In the genomic region with DNA sequence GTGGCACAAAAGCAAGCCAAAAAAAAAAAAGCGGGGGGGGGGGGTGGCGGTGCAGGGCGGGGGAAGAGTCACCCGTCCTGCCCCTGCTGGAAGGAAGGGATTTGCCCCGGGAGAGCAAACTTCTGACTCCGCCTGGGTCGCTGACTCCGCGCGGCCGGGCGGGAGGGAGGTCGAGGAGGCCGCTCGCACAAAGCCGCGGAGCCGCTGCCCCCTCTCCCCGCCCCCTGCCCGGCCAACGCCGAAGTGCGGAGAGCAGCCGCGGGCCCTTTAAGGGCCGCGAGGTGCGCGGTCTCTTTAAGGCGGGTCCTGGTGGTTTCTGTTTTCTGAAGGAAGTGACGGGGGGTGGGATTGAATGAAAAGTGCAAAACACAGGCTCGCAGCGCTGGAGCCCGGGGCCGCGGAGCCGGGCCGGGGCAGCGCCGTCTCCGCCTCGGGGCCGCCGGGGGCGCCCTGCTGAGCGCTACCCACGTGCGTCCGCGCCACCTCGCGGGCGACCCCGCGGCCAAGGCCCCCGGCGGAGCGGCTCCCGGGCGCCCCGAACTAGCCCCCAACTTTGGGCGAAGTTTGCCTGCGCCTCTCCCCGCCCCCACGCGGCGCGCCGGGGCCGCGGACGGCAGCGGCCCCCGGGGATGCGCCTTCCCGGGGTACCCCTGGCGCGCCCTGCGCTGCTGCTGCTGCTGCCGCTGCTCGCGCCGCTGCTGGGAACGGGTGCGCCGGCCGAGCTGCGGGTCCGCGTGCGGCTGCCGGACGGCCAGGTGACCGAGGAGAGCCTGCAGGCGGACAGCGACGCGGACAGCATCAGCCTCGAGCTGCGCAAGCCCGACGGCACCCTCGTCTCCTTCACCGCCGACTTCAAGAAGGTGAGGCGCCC, we compare ENCODE assay signal across 8 cellular contexts. TPM values are rescaled to one million over a fixed set of nuclear protein-coding genes. Genes with fewer than 3 reads are reported as not detected.
DNase-seq lines count a peak whose midpoint lies in the region; ATAC-seq and TF ChIP-seq lines count a peak whose summit lies in the region.

A gene (plus strand): TSS at position 382 of the 871 bp plus-strand sequence. CDS start 248 bp downstream, at position 630.

- H3K79me2 ChIP-seq in neural progenitor cell (ENCODE audit: low read depth), result no peaks in the 10 kb centered on the region

- peaks cover 16% of the 10 kb centered on the region for H3F3A ChIP-seq in neural progenitor cell (ENCODE audit: low read depth)

- H3K4me1 Mint-ChIP-seq in neural progenitor cell, result peaks cover 68% of the 10 kb centered on the region

- H3K4me1 ChIP-seq in Panc1 (ENCODE audit: control insufficient read depth, insufficient read depth, low read length) (peaks cover 11% of the 10 kb centered on the region), neural progenitor cell (peaks cover 26% of the 10 kb centered on the region), stomach smooth muscle (ENCODE audit: control insufficient read depth, insufficient read depth, low read length) (peaks cover 39% of the 10 kb centered on the region)

- ATAC-seq in GM19025 (IDR thresholded peaks at IDR 0.05; ENCODE audit: low read depth, unreplicated experiment) (peak; percentile 79), HG03354 (IDR thresholded peaks at IDR 0.05; ENCODE audit: poor library complexity, severe bottlenecking, unreplicated experiment) (peak; percentile 89), Panc1 (peak; percentile 88)

- H4K20me1 ChIP-seq in neural progenitor cell (ENCODE audit: low read depth), result peaks cover 21% of the 10 kb centered on the region

- in situ Hi-C loops in Panc1 (cut with HindIII; ENCODE audit: low pct_unique_long_range_greater_than_20kb, low sequenced_read_pairs), result no loop called here

- peak within 1 kb of the TSS; percentile 94 for H3K4me3 Mint-ChIP-seq in neural progenitor cell

- CTCF ChIA-PET in Panc1 (lab: Charles Lee), result no interaction called here

- intact Hi-C loops in Panc1 (cut with micrococcal nuclease; ENCODE audit: unreplicated experiment), result no loop called here

- peak; percentile 91 for DNase-seq in AG08396 (ENCODE audit: low spot score)
- DNase-seq in Panc1 (ENCODE audit: low read depth, low spot score), result no peak
- DNase-seq in activated gamma-delta T cell (lab: John Stamatoyannopoulos, UW), result peak; percentile 33
- peak; percentile 89 to 93 for DNase-seq in foreskin fibroblast
- peak; percentile 94 for DNase-seq in neural progenitor cell (ENCODE audit: low spot score)

- H3K27me3 ChIP-seq in Panc1 (ENCODE audit: control insufficient read depth, insufficient read depth, low read length) (peaks cover 2% of the 10 kb centered on the region; the same call in 1 of the 2 replicates), neural progenitor cell (peaks cover 100% of the 10 kb centered on the region), stomach smooth muscle (ENCODE audit: control insufficient read depth in 1 of 2, insufficient read depth in 2 of 2, low read length in 2 of 2) (peaks cover 0 to 3% of the 10 kb centered on the region in 2 donors)

- BruUV-seq in Panc1 (replicated peaks; lab: Mats Ljungman, UMichigan), result no TSS peak

- peak within 1 kb of the TSS; percentile 60 for H2AFZ ChIP-seq in neural progenitor cell (replicated peaks)

- H3K27ac ChIP-seq in Panc1 (ENCODE audit: low read length) (no peak within 1 kb of the TSS), neural progenitor cell (no peak within 1 kb of the TSS), stomach smooth muscle (ENCODE audit: low read length) (peak within 1 kb of the TSS; percentile 37)

- H3K27ac Mint-ChIP-seq in neural progenitor cell, result peak within 1 kb of the TSS; percentile 94

- peaks cover 8% of the 10 kb centered on the region for H3K36me3 Mint-ChIP-seq in neural progenitor cell

- no peaks in the 10 kb centered on the region for H3K9me3 ChIP-seq in Panc1 (ENCODE audit: control insufficient read depth, insufficient read depth, low read depth, low read length)
- H3K9me3 ChIP-seq in neural progenitor cell (ENCODE audit: low read depth), result no peaks in the 10 kb centered on the region
- H3K9me3 ChIP-seq in stomach smooth muscle (ENCODE audit: control insufficient read depth in 2 of 2, low read length in 2 of 2), result no peaks in the 10 kb centered on the region

- H3K9me3 Mint-ChIP-seq in neural progenitor cell, result no peaks in the 10 kb centered on the region

- no peaks in the 10 kb centered on the region for H3K36me3 ChIP-seq in Panc1 (ENCODE audit: control insufficient read depth, insufficient read depth, low read length)
- H3K36me3 ChIP-seq in neural progenitor cell, result no peaks in the 10 kb centered on the region
- H3K36me3 ChIP-seq in stomach smooth muscle (ENCODE audit: control insufficient read depth in 2 of 2, insufficient read depth in 2 of 2, low read length in 2 of 2), result no peaks in the 10 kb centered on the region

- peaks cover 21% of the 10 kb centered on the region for H3K27me3 Mint-ChIP-seq in neural progenitor cell (ENCODE audit: insufficient read depth, low read depth)

- POLR2A ChIA-PET in Panc1 (lab: Charles Lee), result interaction anchor here (0.6 kb wide), 1 partner anchor 734 kb away, joined by 3 read pairs; no protein-coding TSS in a partner anchor

- peak within 1 kb of the TSS; percentile 85 for H3K4me2 ChIP-seq in neural progenitor cell

- TF ChIP-seq CTCF in Panc1 (IDR thresholded peaks at IDR 0.05), result no peak; the same call in 1 of the 2 replicates
- no peak for TF ChIP-seq CTCF in foreskin fibroblast (IDR thresholded peaks at IDR 0.05; ENCODE audit: low read depth, low read length)
- TF ChIP-seq CTCF in neural progenitor cell (IDR thresholded peaks at IDR 0.05), result peak; percentile 21

- peak within 1 kb of the TSS; percentile 54 to 62 for H3K4me3 ChIP-seq in Panc1 (ENCODE audit: low read depth in 2 of 2, low read length in 2 of 2)
- peak within 1 kb of the TSS; percentile 78 to 86 for H3K4me3 ChIP-seq in foreskin fibroblast (ENCODE audit: low read depth in 1 of 2, low read length in 2 of 2)
- peak within 1 kb of the TSS; percentile 58 for H3K4me3 ChIP-seq in neural progenitor cell
- H3K4me3 ChIP-seq in stomach smooth muscle (ENCODE audit: low read length in 2 of 2), result peak within 1 kb of the TSS; percentile 77 to 80

- no peak within 1 kb of the TSS for H3K9ac ChIP-seq in neural progenitor cell
- peak within 1 kb of the TSS; percentile 62 to 71 for H3K9ac ChIP-seq in stomach smooth muscle (ENCODE audit: low read length in 2 of 2)

RNA-seq across cellular contexts. Expression of the gene that starts here (rescaled TPM):
- 13.7 TPM for total RNA-seq in Panc1 (2021; ENCODE audit: unreplicated experiment)
- 11.3 TPM for polyA plus RNA-seq in Panc1 (2012; ENCODE audit: insufficient read length)
- total RNA-seq in neural progenitor cell (ENCODE audit: low replicate concordance), result 0.46 and 0.47 TPM in 2 replicates

Comparison
In these comparisons a context has a peak if more than half of its experiments do, and no peak if none do; other contexts are left out.
1. RNA of the gene that starts here (total RNA-seq): 13.7 TPM in Panc1 (single experiment); 0.46 to 0.47 TPM in neural progenitor cell; every median in the first group is over 10 times any median in the second.
2. Peak in DNase-seq, H3K4me3 ChIP-seq and H3K4me2 ChIP-seq in neural progenitor cell; RNA of the gene not detected or under 1 TPM.
3. Peak in every context shown above with its lines, with median percentiles within 50 percentile points of each other: ATAC-seq and H3K4me3 ChIP-seq.